ENCODE assay signal across 21 cellular contexts in the genomic region with DNA sequence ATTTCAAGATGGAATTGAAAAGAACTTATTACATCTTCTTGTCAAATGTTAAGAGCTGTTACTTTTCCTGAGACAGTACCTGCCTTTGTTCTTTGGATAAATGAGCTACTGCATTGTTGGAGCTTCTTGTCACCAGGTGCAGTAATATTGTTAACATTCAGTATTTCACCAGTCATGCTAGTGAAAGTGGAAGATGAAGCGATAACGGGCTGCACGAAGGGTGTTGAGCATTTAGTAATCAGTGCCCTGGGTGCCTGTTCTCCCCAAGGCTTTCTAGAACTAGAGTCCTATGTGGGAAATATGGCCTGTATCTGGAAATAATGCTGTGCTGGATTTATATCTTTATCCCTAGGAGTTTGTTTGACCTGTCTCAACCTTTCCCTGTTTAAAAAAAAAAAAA.
A peak's percentile ranks its signal among the peaks of the same experiment; 100 is the strongest.
DNase-seq lines count a peak whose midpoint lies in the region; ATAC-seq and TF ChIP-seq lines count a peak whose summit lies in the region.
"Had no signal": no experiment of that assay in that cellular context is flagged by ENCODE, and none has a peak within 500 bp of the region (broad histone marks: within the 10 kb centered on the region; RNA-seq: fewer than 3 reads in every experiment).

No MANE protein-coding gene starts in this region.

- H3K4me1 ChIP-seq in BLaER1 (peaks cover 100% of the 10 kb centered on the region), OCI-LY7 (ENCODE audit: insufficient read depth, low read length, poor library complexity, severe bottlenecking) (peaks cover 89% of the 10 kb centered on the region)
- H3K4me1 ChIP-seq: SJSA1 had no signal

- H3K27ac ChIP-seq in BLaER1 (peak overlapping the region; percentile 81), OCI-LY7 (ENCODE audit: low read depth, low read length, poor library complexity, severe bottlenecking) (peak overlapping the region; percentile 63)
- H3K27ac ChIP-seq: ovary, SJSA1, stomach had no signal

- H3K9ac ChIP-seq in BLaER1 = peak overlapping the region; percentile 69

- POLR2A ChIA-PET in OCI-LY7 (lab: Charles Lee) = interaction anchor here (0.6 to 2.1 kb wide), 12 partner anchors 8 to 80 kb away, joined by 3 to 10 read pairs (median 4); no protein-coding TSS in a partner anchor

- H3K4me3 ChIP-seq in BLaER1 (peak overlapping the region; percentile 27), OCI-LY7 (ENCODE audit: low read depth, low read length, poor library complexity, severe bottlenecking) (peak overlapping the region; percentile 38)
- H3K4me3 ChIP-seq: body of pancreas, ovary, SJSA1, stomach had no signal

- peaks cover 34 to 41% of the 10 kb centered on the region in 2 donors for H3K36me3 Mint-ChIP-seq in CD14-positive monocyte
- peaks cover 74% of the 10 kb centered on the region for H3K36me3 Mint-ChIP-seq in effector memory CD8-positive, alpha-beta T cell (ENCODE audit: insufficient read depth)

- no peaks in the 10 kb centered on the region for H3K9me3 ChIP-seq in BLaER1
- H3K9me3 ChIP-seq in OCI-LY7 (ENCODE audit: low read length) = no peaks in the 10 kb centered on the region
- H3K9me3 ChIP-seq: body of pancreas, ovary, SJSA1, stomach had no signal

- CTCF ChIA-PET in OCI-LY7 (lab: Charles Lee; ENCODE audit: unreplicated experiment) = interaction anchor here (1.0 to 1.8 kb wide), 4 partner anchors 21 to 74 kb away, joined by 3 to 6 read pairs (median 4); no protein-coding TSS in a partner anchor

- BruUV-seq in OCI-LY7 (replicated peaks; lab: Mats Ljungman, UMichigan) = TSS peak; percentile 23

- H3K4me1 Mint-ChIP-seq in CD14-positive monocyte = peaks cover 40% of the 10 kb centered on the region
- peaks cover 70 to 83% of the 10 kb centered on the region in 2 donors for H3K4me1 Mint-ChIP-seq in effector memory CD8-positive, alpha-beta T cell (ENCODE audit: low read depth in 2 of 2)

- H3K36me3 ChIP-seq in BLaER1 (peaks cover 46% of the 10 kb centered on the region), OCI-LY7 (ENCODE audit: insufficient read depth, low read length) (peaks cover 28% of the 10 kb centered on the region; the same call in 1 of the 2 replicates)
- H3K36me3 ChIP-seq: ovary, stomach had no signal

- H3K79me2 ChIP-seq in OCI-LY7 (ENCODE audit: insufficient read depth, low read depth, low read length) = peaks cover 85% of the 10 kb centered on the region

- DNase-seq in CD14-positive monocyte (ENCODE audit: low spot score) = no peak
- DNase-seq in OCI-LY7 (ENCODE audit: low spot score) = no peak
- DNase-seq in effector memory CD8-positive, alpha-beta T cell = no peak
- DNase-seq in stimulated activated CD8-positive, alpha-beta memory T cell treated with anti-CD3 and anti-CD28 coated beads, Interleukin-4, amount 100 ng/mL, for 48 hours = no peak
- DNase-seq in sciatic nerve (ENCODE audit: low spot score) = no peak
- DNase-seq: activated CD8-positive, alpha-beta memory T cell treated with anti-CD3 and anti-CD28 coated beads, Interleukin-2, amount 50 U/mL, for 4 hours; activated naive CD8-positive, alpha-beta T cell treated with anti-CD3 and anti-CD28 coated beads, Interleukin-2, amount 10 ng/mL, durations not matched to agents 7 days and 5 days; DMS 273 treated with DMSO at 0.1 percent for 48 hours; endodermal cell; IMR-90; MM.1S; NCI-H774; ovary; stomach had no signal

- no peak overlapping the region for H3K4me3 Mint-ChIP-seq in CD14-positive monocyte
- H3K4me3 Mint-ChIP-seq in effector memory CD8-positive, alpha-beta T cell = peak overlapping the region; percentile 13 to 41
- H3K4me3 Mint-ChIP-seq: activated naive CD8-positive, alpha-beta T cell treated with anti-CD3 and anti-CD28 coated beads, Interleukin-2, amount 10 ng/mL, durations not matched to agents 7 days and 5 days; endodermal cell; type B pancreatic cell had no signal

- H4K20me1 ChIP-seq in BLaER1 (peaks cover 21% of the 10 kb centered on the region), OCI-LY7 (ENCODE audit: insufficient read depth, low read length) (peaks cover 58% of the 10 kb centered on the region)

- TF ChIP-seq CTCF in CD14-positive monocyte (IDR thresholded peaks at IDR 0.05) (no peak), OCI-LY7 (conservative IDR thresholded peaks at IDR 0.05; ENCODE audit: low read length) (no peak)

- H3K9me3 Mint-ChIP-seq in CD14-positive monocyte = peaks cover 0 to 2% (median 0%) of the 10 kb centered on the region in 7 donors
- no peaks in the 10 kb centered on the region for H3K9me3 Mint-ChIP-seq in effector memory CD8-positive, alpha-beta T cell
- H3K9me3 Mint-ChIP-seq: activated naive CD8-positive, alpha-beta T cell treated with anti-CD3 and anti-CD28 coated beads, Interleukin-2, amount 10 ng/mL, durations not matched to agents 7 days and 5 days; endodermal cell; type B pancreatic cell had no signal

- no peaks in the 10 kb centered on the region for H3K27me3 Mint-ChIP-seq in CD14-positive monocyte (ENCODE audit: low read depth in 3 of 3)
- no peaks in the 10 kb centered on the region for H3K27me3 Mint-ChIP-seq in effector memory CD8-positive, alpha-beta T cell
- H3K27me3 Mint-ChIP-seq: activated naive CD8-positive, alpha-beta T cell treated with anti-CD3 and anti-CD28 coated beads, Interleukin-2, amount 10 ng/mL, durations not matched to agents 7 days and 5 days; type B pancreatic cell had no signal

- no peak for ATAC-seq in effector memory CD8-positive, alpha-beta T cell (replicated peaks)
- no peak for ATAC-seq in sciatic nerve
- ATAC-seq in GM18498 (IDR thresholded peaks at IDR 0.05; ENCODE audit: unreplicated experiment) = no peak
- ATAC-seq: HCT116, Panc1 had no signal

- peak overlapping the region in 6 of 7 donors; percentile 74 to 89 (median 83) for H3K27ac Mint-ChIP-seq in CD14-positive monocyte
- H3K27ac Mint-ChIP-seq in effector memory CD8-positive, alpha-beta T cell = peak overlapping the region; percentile 71 to 98
- H3K27ac Mint-ChIP-seq: activated naive CD8-positive, alpha-beta T cell treated with anti-CD3 and anti-CD28 coated beads, Interleukin-2, amount 10 ng/mL, durations not matched to agents 7 days and 5 days; endodermal cell; type B pancreatic cell had no signal

- H2AFZ ChIP-seq in OCI-LY7 (ENCODE audit: low read length) = no peak overlapping the region

- H3K27me3 ChIP-seq in BLaER1 = no peaks in the 10 kb centered on the region
- H3K27me3 ChIP-seq: body of pancreas, ovary, SJSA1, stomach had no signal

- intact Hi-C loops in CD14-positive monocyte (cut with micrococcal nuclease) (loop anchor here (5.0 to 10.0 kb wide), 4 partner anchors 33 to 100 kb away; no protein-coding TSS in a partner anchor), OCI-LY7 (cut with micrococcal nuclease; ENCODE audit: unreplicated experiment) (loop anchor here (5.0 kb wide), 1 partner anchor 118 kb away; a partner anchor contains a TSS), sciatic nerve (cut with DNase I) (no loop called here)

- no peaks in the 10 kb centered on the region for H3K9me2 ChIP-seq in OCI-LY7 (ENCODE audit: insufficient read depth, low read length)

- H3K4me2 ChIP-seq in BLaER1 (peak overlapping the region; percentile 85), OCI-LY7 (ENCODE audit: low read length) (peak overlapping the region; percentile 69)

Comparison
In these comparisons a context has a peak if more than half of its experiments do, and no peak if none do; other contexts are left out.
1. H3K4me3 Mint-ChIP-seq: peak in effector memory CD8-positive, alpha-beta T cell (2 of 2); none in CD14-positive monocyte (0 of 2).